ENCODE assay signal across 8 cellular contexts in genomic region chr1:205313681-205314308, GRCh38. TPM values are rescaled to one million over a fixed set of nuclear protein-coding genes. Genes with fewer than 3 reads are reported as not detected.
DNase-seq lines count a peak whose midpoint lies in the region; ATAC-seq and TF ChIP-seq lines count a peak whose summit lies in the region.

No MANE protein-coding gene starts in this region.

- H3K27ac ChIP-seq in tibial nerve, result peak overlapping the region; percentile 35 to 90 (median 82)

- H3K4me1 Mint-ChIP-seq in activated CD4-positive, alpha-beta T cell treated with anti-CD3 and anti-CD28 coated beads, Interleukin-2, amount 10 ng/mL, durations not matched to agents 7 days and 5 days, result peaks cover 74% of the 10 kb centered on the region

- peak overlapping the region; percentile 73 for H3K4me3 Mint-ChIP-seq in activated CD4-positive, alpha-beta T cell treated with anti-CD3 and anti-CD28 coated beads, Interleukin-2, amount 10 ng/mL, durations not matched to agents 7 days and 5 days

- DNase-seq in G401 (ENCODE audit: low spot score) (peak; percentile 49), epithelial cell of esophagus (ENCODE audit: low read depth) (peak; percentile 62), mucosa of descending colon (peak in 1 of 3 donors; percentile 75), tibial nerve (ENCODE audit: low spot score in 2 of 2) (peak in 1 of 2 donors; percentile 36), ureter (ENCODE audit: low spot score) (no peak), NCI-H226 (no peak)
- DNase-seq in activated CD4-positive, alpha-beta T cell treated with anti-CD3 and anti-CD28 coated beads, Interleukin-2, amount 10 ng/mL, durations not matched to agents 7 days and 5 days, result peak; percentile 45

- H3K9me3 Mint-ChIP-seq in activated CD4-positive, alpha-beta T cell treated with anti-CD3 and anti-CD28 coated beads, Interleukin-2, amount 10 ng/mL, durations not matched to agents 7 days and 5 days, result no peaks in the 10 kb centered on the region

- H3K4me3 ChIP-seq in epithelial cell of esophagus (ENCODE audit: low read length) (no peak overlapping the region), mucosa of descending colon (no peak overlapping the region), tibial nerve (peak overlapping the region in 3 of 4 donors; percentile 2 to 24 (median 21))

- H3K27ac Mint-ChIP-seq in activated CD4-positive, alpha-beta T cell treated with anti-CD3 and anti-CD28 coated beads, Interleukin-2, amount 10 ng/mL, durations not matched to agents 7 days and 5 days, result peak overlapping the region; percentile 89

- H3K36me3 ChIP-seq in mucosa of descending colon (ENCODE audit: low read depth), result peaks cover 3% of the 10 kb centered on the region
- peaks cover 0 to 27% (median 5%) of the 10 kb centered on the region in 3 donors for H3K36me3 ChIP-seq in tibial nerve

- H3K9me3 ChIP-seq in mucosa of descending colon, result no peaks in the 10 kb centered on the region
- no peaks in the 10 kb centered on the region for H3K9me3 ChIP-seq in tibial nerve

- TF ChIP-seq CTCF in epithelial cell of esophagus (IDR thresholded peaks at IDR 0.05; ENCODE audit: insufficient read depth, low read depth, low read length, missing control alignments) (no peak), mucosa of descending colon (IDR thresholded peaks at IDR 0.05) (no peak), tibial nerve (IDR thresholded peaks at IDR 0.05) (no peak)

- peaks cover 51% of the 10 kb centered on the region for H3K36me3 Mint-ChIP-seq in activated CD4-positive, alpha-beta T cell treated with anti-CD3 and anti-CD28 coated beads, Interleukin-2, amount 10 ng/mL, durations not matched to agents 7 days and 5 days (ENCODE audit: low read depth)

- no peaks in the 10 kb centered on the region for H3K27me3 ChIP-seq in tibial nerve

- ATAC-seq in HG03439 (IDR thresholded peaks at IDR 0.05; ENCODE audit: unreplicated experiment) (peak; percentile 64), mucosa of descending colon (peak; percentile 20)

- peak in 1 of 2 donors; percentile 68 for TF ChIP-seq EP300 in tibial nerve (IDR thresholded peaks at IDR 0.05)

- WGBS in tibial nerve, 2 donors, result 12 to 17% methylated on average over 18 of the region's 18 CpGs

- in situ Hi-C loops in G401 (cut with HindIII; ENCODE audit: low sequenced_read_pairs), result no loop called here

- no peaks in the 10 kb centered on the region for H3K27me3 Mint-ChIP-seq in activated CD4-positive, alpha-beta T cell treated with anti-CD3 and anti-CD28 coated beads, Interleukin-2, amount 10 ng/mL, durations not matched to agents 7 days and 5 days

- POLR2A ChIA-PET in activated CD4-positive, alpha-beta T cell treated with anti-CD3 and anti-CD28 coated beads, Interleukin-2, amount 10 ng/mL, durations not matched to agents 7 days and 5 days (lab: Charles Lee), result interaction anchor here (0.6 to 0.9 kb wide), 3 partner anchors 28 to 43 kb away, joined by 3 to 8 read pairs (median 4); no protein-coding TSS in a partner anchor

- intact Hi-C loops in mucosa of descending colon (cut with DNase I, micrococcal nuclease), result no loop called here

- H3K4me1 ChIP-seq in mucosa of descending colon (ENCODE audit: low read depth) (peaks cover 85% of the 10 kb centered on the region), tibial nerve (peaks cover 0 to 70% (median 47%) of the 10 kb centered on the region in 4 donors)

- TF ChIP-seq POLR2A in tibial nerve (IDR thresholded peaks at IDR 0.05), result no peak

- CTCF ChIA-PET in activated CD4-positive, alpha-beta T cell treated with anti-CD3 and anti-CD28 coated beads, Interleukin-2, amount 10 ng/mL, durations not matched to agents 7 days and 5 days (lab: Charles Lee), result interaction anchor here (0.6 to 23.4 kb wide), 10 partner anchors 10 to 348 kb away, joined by 3 to 560 read pairs (median 4); no protein-coding TSS in a partner anchor

RNA-seq across cellular contexts. Expression of gene NUAK2, which starts 7.8 kb away (rescaled TPM):
- 6.3 and 8.3 TPM in 2 replicates for total RNA-seq in G401 (2014; rRNA removed; shearing (Covaris generic))
- 10 to 100 TPM; 12.1 to 12.7 TPM for total RNA-seq in activated CD4-positive, alpha-beta T cell treated with anti-CD3 and anti-CD28 coated beads, Interleukin-2, amount 10 ng/mL, durations not matched to agents 7 days and 5 days
- total RNA-seq in mucosa of descending colon (10 to 100 TPM; 16.5 to 50.8 (median 29.5) TPM), tibial nerve (1 to 10 TPM in 3 of 4 donors, under 1 TPM in 1; 0.60 to 5.3 (median 2.7) TPM), ureter (0.96 TPM)

RNA-seq across cellular contexts. Expression of gene KLHDC8A, which starts 42.9 kb away (rescaled TPM):
- 1.3 and 2.8 TPM in 2 replicates for total RNA-seq in G401 (2014; rRNA removed; shearing (Covaris generic))
- total RNA-seq in activated CD4-positive, alpha-beta T cell treated with anti-CD3 and anti-CD28 coated beads, Interleukin-2, amount 10 ng/mL, durations not matched to agents 7 days and 5 days, result not detected
- 1 to 10 TPM in 1 of 3 donors, under 1 TPM in 2; 0.17 to 1.8 (median 0.78) TPM for total RNA-seq in mucosa of descending colon
- total RNA-seq in tibial nerve, result 1 to 10 TPM; 4.1 to 5.5 (median 4.6) TPM
- total RNA-seq in ureter, result not detected

Comparison
In these comparisons a context has a peak if more than half of its experiments do, and no peak if none do; other contexts are left out.
1. DNase-seq: peak in G401 (single experiment), activated CD4-positive, alpha-beta T cell treated with anti-CD3 and anti-CD28 coated beads, Interleukin-2, amount 10 ng/mL, durations not matched to agents 7 days and 5 days (single experiment) and epithelial cell of esophagus (single experiment); none in ureter (single experiment) and NCI-H226 (single experiment).
2. H3K4me3 ChIP-seq: peak in tibial nerve (3 of 4); none in epithelial cell of esophagus (single experiment) and mucosa of descending colon (single experiment).